Comparison of ENCODE assay signal across 8 cellular contexts in genomic region chr10:100912013-100912608, GRCh38. TPM values are rescaled to one million over a fixed set of nuclear protein-coding genes. Genes with fewer than 3 reads are reported as not detected.
DNase-seq lines count a peak whose midpoint lies in the region; ATAC-seq and TF ChIP-seq lines count a peak whose summit lies in the region.

No MANE protein-coding gene starts in this region.

- peak overlapping the region in 1 of 2 experiments; percentile 97 for H3K4ac ChIP-seq in mesenchymal stem cell (ENCODE audit: low read depth in 1 of 2, low read length in 2 of 2)

- peak overlapping the region; percentile 98 for H3K4me3 Mint-ChIP-seq in CD4-positive, alpha-beta T cell
- peak overlapping the region; percentile 90 to 100 (median 96) for H3K4me3 Mint-ChIP-seq in brain

- H3K27me3 Mint-ChIP-seq in CD4-positive, alpha-beta T cell, result no peaks in the 10 kb centered on the region
- peaks cover 10% of the 10 kb centered on the region for H3K27me3 Mint-ChIP-seq in brain

- no peak overlapping the region for H2AK5ac ChIP-seq in mesenchymal stem cell (ENCODE audit: low read length, severe bottlenecking)

- peak overlapping the region; percentile 91 to 96 for H3K18ac ChIP-seq in mesenchymal stem cell (ENCODE audit: low read depth in 1 of 2, low read length in 2 of 2)

- H3K36me3 ChIP-seq in HUES6 (ENCODE audit: control insufficient read depth, insufficient read depth, low read length) (peaks cover 11% of the 10 kb centered on the region), mesenchymal stem cell (ENCODE audit: control insufficient read depth in 1 of 2, insufficient read depth in 2 of 2, low read depth in 1 of 2, low read length in 2 of 2) (peaks cover 3 to 18% of the 10 kb centered on the region in 2 experiments)

- peaks cover 23% of the 10 kb centered on the region for H3K36me3 Mint-ChIP-seq in CD4-positive, alpha-beta T cell (ENCODE audit: low read depth)
- peaks cover 19% of the 10 kb centered on the region for H3K36me3 Mint-ChIP-seq in brain

- H3K4me1 ChIP-seq in HUES6 (ENCODE audit: control insufficient read depth, insufficient read depth, low read length) (peaks cover 31% of the 10 kb centered on the region), mesenchymal stem cell (ENCODE audit: control insufficient read depth, insufficient read depth, low read depth, low read length) (no peaks in the 10 kb centered on the region)

- H2BK12ac ChIP-seq in mesenchymal stem cell (ENCODE audit: low read length in 2 of 2), result peak overlapping the region; percentile 28 to 72

- H2AFZ ChIP-seq in mesenchymal stem cell (ENCODE audit: low read depth, low read length), result peak overlapping the region; percentile 77

- peak overlapping the region; percentile 90 for H4K91ac ChIP-seq in mesenchymal stem cell (ENCODE audit: low read length)

- H2BK120ac ChIP-seq in mesenchymal stem cell (ENCODE audit: low read depth, low read length), result no peak overlapping the region

- peak overlapping the region in 1 of 2 experiments; percentile 94 for H3K14ac ChIP-seq in mesenchymal stem cell (ENCODE audit: low read length in 2 of 2)

- peak overlapping the region; percentile 67 for H2BK5ac ChIP-seq in mesenchymal stem cell (ENCODE audit: low read depth, low read length, poor library complexity, severe bottlenecking)

- H3K9ac ChIP-seq in HUES6 (ENCODE audit: low read length) (peak overlapping the region; percentile 85), mesenchymal stem cell (ENCODE audit: low read length) (peak overlapping the region; percentile 95)

- peak overlapping the region; percentile 98 for H3K4me3 ChIP-seq in HUES6 (ENCODE audit: low read depth, low read length)
- H3K4me3 ChIP-seq in mesenchymal stem cell (ENCODE audit: insufficient read depth in 1 of 2, low read depth in 1 of 2, low read length in 2 of 2), result peak overlapping the region; percentile 61 to 93

- peak; percentile 13 for ATAC-seq in CD4-positive, alpha-beta T cell (ENCODE audit: poor library complexity)
- ATAC-seq in HG03378 (IDR thresholded peaks at IDR 0.05; ENCODE audit: unreplicated experiment), result no peak
- ATAC-seq in GM21528 (IDR thresholded peaks at IDR 0.05; ENCODE audit: low FRiP score, unreplicated experiment), result no peak

- no peak for TF ChIP-seq CTCF in CD4-positive, alpha-beta T cell (IDR thresholded peaks at IDR 0.05)
- no peak for TF ChIP-seq CTCF in brain (conservative IDR thresholded peaks at IDR 0.05)

- H4K8ac ChIP-seq in mesenchymal stem cell (ENCODE audit: low read length), result peak overlapping the region; percentile 98

- 19% methylated on average over 11 of the region's 12 CpGs for WGBS in mesenchymal stem cell

- H3K9me3 Mint-ChIP-seq in CD4-positive, alpha-beta T cell, result no peaks in the 10 kb centered on the region
- H3K9me3 Mint-ChIP-seq in brain, result peaks cover 0 to 4% (median 0%) of the 10 kb centered on the region in 5 experiments

- H2BK15ac ChIP-seq in mesenchymal stem cell (ENCODE audit: low read depth, poor library complexity, severe bottlenecking), result peak overlapping the region; percentile 3

- no peaks in the 10 kb centered on the region for H3K27me3 ChIP-seq in CD4-positive, alpha-beta T cell (ENCODE audit: control insufficient read depth, insufficient read depth, low read length)
- no peaks in the 10 kb centered on the region for H3K27me3 ChIP-seq in HUES6 (ENCODE audit: control insufficient read depth, insufficient read depth, low read length)
- H3K27me3 ChIP-seq in mesenchymal stem cell (ENCODE audit: control insufficient read depth in 1 of 2, insufficient read depth in 1 of 2, low read length in 2 of 2), result no peaks in the 10 kb centered on the region

- no peaks in the 10 kb centered on the region for H3K9me3 ChIP-seq in CD4-positive, alpha-beta T cell (ENCODE audit: control insufficient read depth, low read length)
- no peaks in the 10 kb centered on the region for H3K9me3 ChIP-seq in HUES6 (ENCODE audit: control insufficient read depth, insufficient read depth, low read depth, low read length)
- no peaks in the 10 kb centered on the region for H3K9me3 ChIP-seq in mesenchymal stem cell (ENCODE audit: control insufficient read depth, low read length)

- peak overlapping the region; percentile 94 for H3K4me2 ChIP-seq in mesenchymal stem cell (ENCODE audit: low read length, poor library complexity, severe bottlenecking)

- POLR2A ChIA-PET in CD4-positive, alpha-beta T cell (lab: Charles Lee), result interaction anchor here (1.0 to 1.8 kb wide), 8 partner anchors 9 to 120 kb away, joined by 3 to 6 read pairs (median 3); partner anchors contain the start of genes LZTS2, PDZD7 and SFXN3
- POLR2A ChIA-PET in HEK293T (lab: Yijun Ruan, JAX), result interaction anchor here (0.6 to 2.5 kb wide), 7 partner anchors 10 to 768 kb away, joined by 3 to 12 read pairs (median 5); no protein-coding TSS in a partner anchor

- DNase-seq in CD4-positive, alpha-beta T cell, result no peak
- DNase-seq in mesenchymal stem cell, result no peak
- no peak for DNase-seq in HEK293T (ENCODE audit: extremely low spot score)
- no peak for DNase-seq in NCI-H446 (lab: John Stamatoyannopoulos, UW)

- CTCF ChIA-PET in CD4-positive, alpha-beta T cell (lab: Charles Lee), result interaction anchor here (1.2 to 1.8 kb wide), 2 partner anchors 183 to 376 kb away, joined by 4 to 6 read pairs; partner anchors contain the start of gene HIF1AN
- CTCF ChIA-PET in HEK293T (lab: Yijun Ruan, JAX), result interaction anchor here (0.7 kb wide), 1 partner anchor 34 kb away, joined by 4 read pairs; no protein-coding TSS in a partner anchor

- H3K79me1 ChIP-seq in mesenchymal stem cell (replicated peaks; ENCODE audit: low read length, poor library complexity, severe bottlenecking), result peaks cover 2% of the 10 kb centered on the region

- peaks cover 60% of the 10 kb centered on the region for H3K4me1 Mint-ChIP-seq in CD4-positive, alpha-beta T cell (ENCODE audit: low read depth)
- peaks cover 71% of the 10 kb centered on the region for H3K4me1 Mint-ChIP-seq in brain

- peak overlapping the region in 1 of 2 experiments; percentile 89 for H3K23ac ChIP-seq in mesenchymal stem cell (ENCODE audit: low read length in 2 of 2)

- peak overlapping the region; percentile 94 for H3K27ac Mint-ChIP-seq in CD4-positive, alpha-beta T cell
- H3K27ac Mint-ChIP-seq in brain, result peak overlapping the region; percentile 95 to 100 (median 100)

- intact Hi-C loops in CD4-positive, alpha-beta T cell (cut with DNase I, micrococcal nuclease), result loop anchor here in 1 of 2 experiments (2.0 to 5.0 kb wide), 4 partner anchors 75 to 1480 kb away; partner anchors contain the start of genes BTRC, GOT1, KAZALD1 and MRPL43

- peak overlapping the region; percentile 78 for H3K27ac ChIP-seq in CD4-positive, alpha-beta T cell (ENCODE audit: low read depth, low read length)
- H3K27ac ChIP-seq in HUES6 (ENCODE audit: low read depth, low read length), result 0 out of 2 replicates have a peak overlapping the region, but pooled peaks have one; percentile 3
- peak overlapping the region; percentile 91 for H3K27ac ChIP-seq in mesenchymal stem cell (ENCODE audit: low read length, poor library complexity, severe bottlenecking)

TF ChIP-seq in HEK293T, 16 proteins besides CTCF, POLR2A, EP300 and RAD21:
- no peak for TF ChIP-seq NFRKB (IDR thresholded peaks at IDR 0.05)
- TF ChIP-seq LEF1 (IDR thresholded peaks at IDR 0.05; ENCODE audit: borderline replicate concordance), result no peak
- no peak for TF ChIP-seq SUZ12 (IDR thresholded peaks at IDR 0.05)
- no peak for TF ChIP-seq HDGF (IDR thresholded peaks at IDR 0.05; ENCODE audit: borderline replicate concordance)
- no peak for TF ChIP-seq ZNF384 (IDR thresholded peaks at IDR 0.05)

RNA-seq across cellular contexts. Expression of gene SLF2, which starts 0.7 kb away (rescaled TPM):
- 10 to 100 TPM; 11.1 TPM for total RNA-seq in CD4-positive, alpha-beta T cell
- polyA plus RNA-seq in brain (ENCODE audit: insufficient read depth, low read depth, low replicate concordance), result 6.9 TPM
- polyA plus RNA-seq in mesenchymal stem cell (2013, experiment 1 of 2), result 18.2 TPM
- polyA plus RNA-seq in mesenchymal stem cell (2013, experiment 2 of 2), result 18.0 TPM

RNA-seq across cellular contexts. Expression of gene SEMA4G, which starts 57.2 kb away (rescaled TPM):
- total RNA-seq in CD4-positive, alpha-beta T cell, result 1 to 10 TPM; 1.1 to 1.6 TPM
- polyA plus RNA-seq in brain (ENCODE audit: insufficient read depth, low read depth, low replicate concordance), result 8.4 TPM
- 11.1 TPM for polyA plus RNA-seq in mesenchymal stem cell (2013, experiment 1 of 2)
- polyA plus RNA-seq in mesenchymal stem cell (2013, experiment 2 of 2), result 10.9 TPM

Comparison
In these comparisons a context has a peak if more than half of its experiments do, and no peak if none do; other contexts are left out.
1. H3K27ac ChIP-seq: peak in every context shown above with its lines; median percentile 91 in mesenchymal stem cell; 78 in CD4-positive, alpha-beta T cell; 3 in HUES6.